24 cellular contexts compared by ENCODE assay signal in the genomic region with DNA sequence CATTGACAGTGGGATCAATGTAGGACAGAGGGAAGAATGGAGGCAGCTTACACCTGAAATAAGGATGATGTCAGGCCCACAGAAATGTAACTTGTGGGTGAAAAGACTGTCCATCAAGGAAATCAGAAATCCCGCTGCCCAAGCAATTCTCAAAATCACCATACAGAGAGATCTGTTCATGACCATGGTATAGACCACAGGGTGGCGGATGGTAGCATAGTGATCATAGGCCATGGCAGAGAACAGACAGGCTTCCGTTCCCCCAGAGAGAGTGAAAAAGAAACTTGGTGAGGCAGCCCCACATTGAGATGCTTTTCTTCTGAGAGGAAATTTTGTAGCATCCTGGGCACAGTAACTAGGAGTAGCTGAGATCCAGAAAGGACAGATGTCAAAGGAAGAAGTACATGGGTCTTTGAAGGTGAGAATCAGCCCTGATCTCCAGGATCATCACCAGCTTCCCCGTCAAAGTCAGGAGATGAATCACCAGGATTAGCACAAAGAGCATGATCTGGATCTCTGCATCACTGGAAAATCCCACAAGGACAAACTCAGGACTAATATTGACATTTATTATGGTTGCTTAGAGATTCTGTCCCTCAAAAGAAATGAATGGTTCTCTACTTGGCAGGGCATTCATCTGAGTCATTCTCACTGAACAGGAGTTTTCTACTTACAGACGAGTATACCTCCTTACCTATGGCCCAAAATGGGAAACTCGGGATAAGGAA. TPM values are rescaled to one million over a fixed set of nuclear protein-coding genes. Genes with fewer than 3 reads are reported as not detected.
A peak's percentile ranks its signal among the peaks of the same experiment; 100 is the strongest.
DNase-seq lines count a peak whose midpoint lies in the region; FAIRE-seq and TF ChIP-seq lines count a peak whose summit lies in the region.
"Had no signal": no experiment of that assay in that cellular context is flagged by ENCODE, and none has a peak within 500 bp of the region (broad histone marks: within the 10 kb centered on the region; RNA-seq: fewer than 3 reads in every experiment).

No MANE protein-coding gene starts in this region.

- TF ChIP-seq CTCF in epithelial cell of esophagus (IDR thresholded peaks at IDR 0.05; ENCODE audit: insufficient read depth, low read depth, low read length, missing control alignments) = no peak
- TF ChIP-seq CTCF in GM13976 (IDR thresholded peaks at IDR 0.05; ENCODE audit: borderline replicate concordance, control extremely low read depth, extremely low read depth, insufficient read depth, missing control alignments) = no peak

- 53 to 60% methylated on average over 6 of the region's 6 CpGs for WGBS in GM23248 (ENCODE audit: low coverage in 1 of 2, low lambda C conversion rate in 2 of 2, missing lambda C conversion rate in 2 of 2), 2 experiments
- 85 to 87% (median 87%) methylated on average over 6 of the region's 6 CpGs for WGBS in small intestine, 3 donors

- H3K27ac ChIP-seq in GM23248 (no peak overlapping the region), small intestine (ENCODE audit: low read depth in 1 of 2, low read length in 1 of 2) (no peak overlapping the region)

- no peaks in the 10 kb centered on the region for H3K79me2 ChIP-seq in GM23248 (ENCODE audit: insufficient read depth)

- DNase-seq in GM23248 (peak; percentile 17), RKO (ENCODE audit: low spot score) (peak; percentile 60), epithelial cell of esophagus (ENCODE audit: low read depth) (peak; percentile 85), kidney glomerular epithelial cell (lab: John Stamatoyannopoulos, UW) (peak; percentile 58), GM13976 (ENCODE audit: low spot score) (no peak), small intestine (no peak), GM19239 (ENCODE audit: insufficient read length, low spot score) (no peak)
- DNase-seq: activated CD8-positive, alpha-beta T cell treated with anti-CD3 and anti-CD28 coated beads, Interleukin-2, amount 10 ng/mL, durations not matched to agents 7 days and 5 days; activated T-cell treated with anti-CD3 and anti-CD28 coated beads, Interleukin-2, amount 50 U/mL, for 1 hour; amygdala; CD4-positive, alpha-beta T cell; foreskin melanocyte; GF-D8; hypothalamus; islet precursor cell; NCI-H1105 treated with DMSO at 0.1 percent for 48 hours; NCI-H2081 treated with DMSO at 0.1 percent for 48 hours; NCI-H510A; nucleus accumbens; retina; SHP77; stimulated activated CD4-positive, alpha-beta T cell treated with anti-CD3 and anti-CD28 coated beads, Interleukin-4, amount 100 ng/mL, for 4 hours; stimulated activated naive CD8-positive, alpha-beta T cell treated with anti-CD3 and anti-CD28 coated beads, Interleukin-15, Interleukin-2, amounts not matched to agents 100 U/mL and 50 U/mL, for 24 hours had no signal

- FAIRE-seq in small intestine (lab: Jason Lieb, UNC) (no peak), GM19239 (lab: Jason Lieb, UNC) (no peak)
- FAIRE-seq: endometrium had no signal

- in situ Hi-C loops in GM23248 (cut with MboI) = no loop called here
- in situ Hi-C loops in GM13976 (cut with MboI; ENCODE audit: low sequenced_read_pairs, unreplicated experiment) = no loop called here

- H3K9me2 ChIP-seq in GM23248 (ENCODE audit: insufficient read depth) = no peaks in the 10 kb centered on the region

- no peaks in the 10 kb centered on the region for H3K27me3 ChIP-seq in GM23248 (replicated peaks; ENCODE audit: insufficient read depth)
- no peaks in the 10 kb centered on the region for H3K27me3 ChIP-seq in small intestine (ENCODE audit: control insufficient read depth in 2 of 2, insufficient read depth in 2 of 2, low read length in 2 of 2)

- no peak overlapping the region for H3K4me2 ChIP-seq in GM23248 (ENCODE audit: unreplicated experiment)

- H3K4me3 ChIP-seq in GM23248 (no peak overlapping the region), epithelial cell of esophagus (ENCODE audit: low read length) (no peak overlapping the region), small intestine (ENCODE audit: low read depth in 1 of 2, low read length in 2 of 2) (no peak overlapping the region)

- H3K4me1 ChIP-seq in GM23248 (ENCODE audit: insufficient read depth) (peaks cover 5% of the 10 kb centered on the region; the same call in 1 of the 2 replicates), small intestine (ENCODE audit: control insufficient read depth in 2 of 2, insufficient read depth in 1 of 2, low read depth in 1 of 2, low read length in 1 of 2) (no peaks in the 10 kb centered on the region)

- H3F3A ChIP-seq in GM23248 (ENCODE audit: insufficient read depth) = peaks cover 7% of the 10 kb centered on the region; the same call in 1 of the 2 replicates

- H3K9me3 ChIP-seq in GM23248 (ENCODE audit: low read depth) (no peaks in the 10 kb centered on the region), small intestine (ENCODE audit: control insufficient read depth, low read depth) (no peaks in the 10 kb centered on the region)

- no peak overlapping the region for H3K9ac ChIP-seq in GM23248

- H3K36me3 ChIP-seq in GM23248 (ENCODE audit: low read depth) = no peaks in the 10 kb centered on the region
- no peaks in the 10 kb centered on the region for H3K36me3 ChIP-seq in small intestine (ENCODE audit: control insufficient read depth in 2 of 2, insufficient read depth in 2 of 2, low read length in 2 of 2)

- no peak overlapping the region for H2AFZ ChIP-seq in GM23248

- H4K20me1 ChIP-seq in GM23248 (ENCODE audit: insufficient read depth) = no peaks in the 10 kb centered on the region

RNA-seq across cellular contexts. Expression of a gene that starts 5.5 kb away (rescaled TPM):
- total RNA-seq in GM23248 (2014; rRNA removed; shearing (Covaris generic)) = 7.8 and 8.2 TPM in 2 replicates
- polyA plus RNA-seq in GM23248 (2016; fragmentation: Nextera tagmentation; extraction: Ambion mirVana) (3.2 and 3.3 TPM in 2 replicates), small intestine (1 to 10 TPM; 4.0 to 4.9 (median 4.3) TPM)

Comparison
In these comparisons a context has a peak if more than half of its experiments do, and no peak if none do; other contexts are left out.
1. DNase-seq: peak in GM23248 (single experiment), RKO (single experiment), epithelial cell of esophagus (single experiment) and kidney glomerular epithelial cell (single experiment); none in GM13976 (single experiment), small intestine (single experiment) and GM19239 (single experiment).